Comparison of ENCODE assay signal across 3 cellular contexts in the genomic region with DNA sequence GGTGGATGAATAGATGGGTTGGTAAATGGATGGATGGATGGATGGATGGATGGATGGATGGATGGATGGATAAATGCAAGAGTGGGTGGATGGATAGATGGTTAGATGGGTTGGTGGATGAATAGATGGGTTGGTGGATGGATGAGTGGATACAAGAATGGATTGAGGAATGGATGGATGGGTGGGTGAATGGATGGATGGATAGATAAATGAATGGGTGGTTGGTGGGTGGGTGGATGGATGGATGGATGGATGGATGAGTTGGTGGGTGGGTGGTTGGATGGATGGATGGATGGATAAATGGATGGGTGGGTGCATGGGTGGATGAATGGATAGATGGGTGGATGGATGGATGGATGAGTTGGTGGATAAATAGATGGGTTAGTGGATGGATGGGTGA.
TF ChIP-seq lines count a peak whose summit lies in the region.

No MANE protein-coding gene starts in this region.

TF ChIP-seq in HEK293, 187 proteins besides CTCF, POLR2A, EP300 and RAD21:
- TF ChIP-seq ZSCAN23 (tag by site-specific recombination; IDR thresholded peaks at IDR 0.05) (no peak), ZNF654 (tag by site-specific recombination; IDR thresholded peaks at IDR 0.05; ENCODE audit: low read depth) (no peak), ZXDB (tag by site-specific recombination; IDR thresholded peaks at IDR 0.05) (0 out of 2 replicates have a peak, but pooled peaks have one; percentile 5), ZSCAN30 (tag by site-specific recombination; IDR thresholded peaks at IDR 0.05) (no peak), ZNF366 (tag by site-specific recombination; conservative IDR thresholded peaks at IDR 0.05) (peak; percentile 69), ZBTB17 (tag by site-specific recombination; IDR thresholded peaks at IDR 0.05) (peak; percentile 90), OSR2 (tag by site-specific recombination; IDR thresholded peaks at IDR 0.05) (no peak)
- TF ChIP-seq, protein P1, sequence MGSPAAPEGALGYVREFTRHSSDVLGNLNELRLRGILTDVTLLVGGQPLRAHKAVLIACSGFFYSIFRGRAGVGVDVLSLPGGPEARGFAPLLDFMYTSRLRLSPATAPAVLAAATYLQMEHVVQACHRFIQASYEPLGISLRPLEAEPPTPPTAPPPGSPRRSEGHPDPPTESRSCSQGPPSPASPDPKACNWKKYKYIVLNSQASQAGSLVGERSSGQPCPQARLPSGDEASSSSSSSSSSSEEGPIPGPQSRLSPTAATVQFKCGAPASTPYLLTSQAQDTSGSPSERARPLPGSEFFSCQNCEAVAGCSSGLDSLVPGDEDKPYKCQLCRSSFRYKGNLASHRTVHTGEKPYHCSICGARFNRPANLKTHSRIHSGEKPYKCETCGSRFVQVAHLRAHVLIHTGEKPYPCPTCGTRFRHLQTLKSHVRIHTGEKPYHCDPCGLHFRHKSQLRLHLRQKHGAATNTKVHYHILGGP (tag by site-specific recombination; IDR thresholded peaks at IDR 0.05): no peak

TF ChIP-seq in IMR-90, 13 proteins besides CTCF, POLR2A, EP300 and RAD21:
- TF ChIP-seq RFX5 (IDR thresholded peaks at IDR 0.05; ENCODE audit: low read depth, low read length) (no peak), CHD1 (IDR thresholded peaks at IDR 0.05; ENCODE audit: low read depth, low read length) (no peak), RCOR1 (IDR thresholded peaks at IDR 0.05; ENCODE audit: insufficient replicate concordance, low read length) (no peak), MXI1 (IDR thresholded peaks at IDR 0.05; ENCODE audit: borderline replicate concordance, low read depth, low read length) (no peak), FOS (IDR thresholded peaks at IDR 0.05; ENCODE audit: low read depth, low read length) (no peak), MAFK (IDR thresholded peaks at IDR 0.05; ENCODE audit: low read depth, low read length) (no peak), NFE2L2 (IDR thresholded peaks at IDR 0.05; ENCODE audit: low read depth, low read length) (no peak), BHLHE40 (IDR thresholded peaks at IDR 0.05; ENCODE audit: low read depth, low read length) (no peak), CEBPB (IDR thresholded peaks at IDR 0.05; ENCODE audit: low read depth, low read length) (no peak), SMC3 (IDR thresholded peaks at IDR 0.05; ENCODE audit: low read depth, low read length) (no peak), MAZ (IDR thresholded peaks at IDR 0.05; ENCODE audit: borderline replicate concordance, low read depth, low read length) (no peak)
- TF ChIP-seq, protein P2, sequence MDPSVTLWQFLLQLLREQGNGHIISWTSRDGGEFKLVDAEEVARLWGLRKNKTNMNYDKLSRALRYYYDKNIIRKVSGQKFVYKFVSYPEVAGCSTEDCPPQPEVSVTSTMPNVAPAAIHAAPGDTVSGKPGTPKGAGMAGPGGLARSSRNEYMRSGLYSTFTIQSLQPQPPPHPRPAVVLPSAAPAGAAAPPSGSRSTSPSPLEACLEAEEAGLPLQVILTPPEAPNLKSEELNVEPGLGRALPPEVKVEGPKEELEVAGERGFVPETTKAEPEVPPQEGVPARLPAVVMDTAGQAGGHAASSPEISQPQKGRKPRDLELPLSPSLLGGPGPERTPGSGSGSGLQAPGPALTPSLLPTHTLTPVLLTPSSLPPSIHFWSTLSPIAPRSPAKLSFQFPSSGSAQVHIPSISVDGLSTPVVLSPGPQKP (IDR thresholded peaks at IDR 0.05; ENCODE audit: borderline replicate concordance, low read depth, low read length): no peak
- TF ChIP-seq, protein P3, sequence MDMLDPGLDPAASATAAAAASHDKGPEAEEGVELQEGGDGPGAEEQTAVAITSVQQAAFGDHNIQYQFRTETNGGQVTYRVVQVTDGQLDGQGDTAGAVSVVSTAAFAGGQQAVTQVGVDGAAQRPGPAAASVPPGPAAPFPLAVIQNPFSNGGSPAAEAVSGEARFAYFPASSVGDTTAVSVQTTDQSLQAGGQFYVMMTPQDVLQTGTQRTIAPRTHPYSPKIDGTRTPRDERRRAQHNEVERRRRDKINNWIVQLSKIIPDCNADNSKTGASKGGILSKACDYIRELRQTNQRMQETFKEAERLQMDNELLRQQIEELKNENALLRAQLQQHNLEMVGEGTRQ (IDR thresholded peaks at IDR 0.05; ENCODE audit: low read depth, low read length): no peak

TF ChIP-seq in K562, 482 proteins besides CTCF, POLR2A, EP300 and RAD21:
- no peak for TF ChIP-seq GATAD2B (IDR thresholded peaks at IDR 0.05; ENCODE audit: borderline replicate concordance)
- TF ChIP-seq CBX5 (IDR thresholded peaks at IDR 0.05; ENCODE audit: borderline replicate concordance, low read depth): no peak
- no peak for TF ChIP-seq ESRRB (CRISPR knock-in tag; IDR thresholded peaks at IDR 0.05; ENCODE audit: borderline replicate concordance)
- TF ChIP-seq HDAC3 (IDR thresholded peaks at IDR 0.05; ENCODE audit: borderline replicate concordance, partially characterized antibody): no peak
- peak; percentile 36 for TF ChIP-seq CREBBP (IDR thresholded peaks at IDR 0.05; ENCODE audit: low read depth, low read length)
